In genomic region chr1:116887212-116887611, GRCh38 we compare ENCODE assay signal across 23 cellular contexts.
"Had no signal": no experiment of that assay in that cellular context is flagged by ENCODE, and none has a peak within 500 bp of the region (broad histone marks: within the 10 kb centered on the region; RNA-seq: fewer than 3 reads in every experiment).

No MANE protein-coding gene starts in this region.

- H3K27me3 ChIP-seq: adrenal gland, esophagus muscularis mucosa, gastroesophageal sphincter, heart left ventricle, neural progenitor cell, sigmoid colon, spleen, tibial artery had no signal

- H3K4me3 ChIP-seq: adrenal gland, esophagus muscularis mucosa, gastroesophageal sphincter, heart left ventricle, neural progenitor cell, sigmoid colon, spleen, tibial artery had no signal

- H3K9ac ChIP-seq: neural progenitor cell had no signal

- DNase-seq: activated CD4-positive, alpha-beta T cell treated with anti-CD3 and anti-CD28 coated beads for 1 hour; activated CD4-positive, alpha-beta T cell treated with anti-CD3 and anti-CD28 coated beads, Interleukin-2, amount 50 U/mL, for 1 hour; activated T-cell treated with anti-CD3 and anti-CD28 coated beads, Interleukin-2, amount 50 U/mL, for 1 hour; adrenal gland; cerebellar nuclear complex; heart left ventricle; left colon; naive B cell; retina; sigmoid colon; spleen; stimulated activated CD4-positive, alpha-beta T cell treated with anti-CD3 and anti-CD28 coated beads, Interleukin-4, amount 100 ng/mL, for 1 hour; stimulated activated naive CD8-positive, alpha-beta T cell treated with anti-CD3 and anti-CD28 coated beads, Interleukin-15, Interleukin-2, amounts not matched to agents 100 U/mL and 50 U/mL, for 24 hours; T-helper 9 cell; tibial artery had no signal

- H3K9me3 ChIP-seq: adrenal gland, esophagus muscularis mucosa, gastroesophageal sphincter, heart left ventricle, sigmoid colon, spleen, tibial artery had no signal

- H3K36me3 Mint-ChIP-seq: activated naive CD8-positive, alpha-beta T cell; naive B cell; neural progenitor cell had no signal

- ATAC-seq: gastroesophageal sphincter; heart left ventricle; left colon; stimulated activated naive CD8-positive, alpha-beta T cell treated with anti-CD3 and anti-CD28 coated beads, Interleukin-15, Interleukin-2, amounts not matched to agents 100 U/mL and 50 U/mL, for 24 hours had no signal

- H3K4me3 Mint-ChIP-seq: activated naive CD8-positive, alpha-beta T cell; naive B cell; neural progenitor cell had no signal

- FAIRE-seq: endometrium, islet of Langerhans, urothelium cell line had no signal

- H2AFZ ChIP-seq: neural progenitor cell had no signal

- H3K4me2 ChIP-seq: neural progenitor cell had no signal

- H3K9me3 Mint-ChIP-seq: neural progenitor cell had no signal

- H3K4me1 ChIP-seq: adrenal gland, neural progenitor cell had no signal

- H3K27me3 Mint-ChIP-seq: activated naive CD8-positive, alpha-beta T cell; progenitor cell of endocrine pancreas had no signal

- H3K27ac Mint-ChIP-seq: activated naive CD8-positive, alpha-beta T cell; neural progenitor cell; progenitor cell of endocrine pancreas had no signal

- H3K4me1 Mint-ChIP-seq: naive B cell had no signal

- H3K27ac ChIP-seq: adrenal gland, esophagus muscularis mucosa, gastroesophageal sphincter, neural progenitor cell, sigmoid colon, spleen, tibial artery had no signal

- H3K36me3 ChIP-seq: adrenal gland, esophagus muscularis mucosa, gastroesophageal sphincter, heart left ventricle, neural progenitor cell, sigmoid colon, spleen, tibial artery had no signal
